Comparison of ENCODE assay signal across 23 cellular contexts in the genomic region with DNA sequence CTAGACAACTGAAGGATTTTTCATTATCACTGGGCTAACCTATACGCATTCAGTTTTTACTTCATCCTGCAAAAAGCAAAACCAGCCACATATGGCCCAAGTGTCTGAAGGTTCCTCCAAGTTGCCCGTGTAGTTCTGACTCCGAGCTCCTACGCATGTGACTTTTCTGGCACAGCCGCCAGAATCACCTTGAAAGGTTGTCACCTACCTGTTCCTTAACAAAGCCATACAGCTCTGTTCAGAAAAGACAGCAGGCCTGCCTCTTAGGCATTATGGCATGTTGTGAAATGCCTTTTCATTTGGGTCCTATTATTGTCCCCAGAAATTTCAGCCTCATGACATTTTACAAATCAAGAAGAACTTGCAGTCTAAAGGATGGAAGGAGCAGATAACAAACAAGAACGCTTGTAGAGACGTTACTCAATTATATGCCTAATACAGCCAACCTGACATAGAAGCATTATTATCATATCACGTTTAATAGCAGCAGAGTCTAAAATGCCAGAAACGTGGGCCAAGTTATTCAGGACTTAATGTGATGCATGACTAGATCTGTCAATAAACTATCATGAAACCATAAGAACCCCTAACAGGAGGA.
DNase-seq lines count a peak whose midpoint lies in the region; ATAC-seq, FAIRE-seq and TF ChIP-seq lines count a peak whose summit lies in the region.
"Had no signal": no experiment of that assay in that cellular context is flagged by ENCODE, and none has a peak within 500 bp of the region (broad histone marks: within the 10 kb centered on the region; RNA-seq: fewer than 3 reads in every experiment).

No MANE protein-coding gene starts in this region.

- H3K27ac Mint-ChIP-seq in progenitor cell of endocrine pancreas, result peak overlapping the region; percentile 78
- H3K27ac Mint-ChIP-seq: CD4-positive, alpha-beta T cell had no signal

- H3K27me3 Mint-ChIP-seq in progenitor cell of endocrine pancreas, result no peaks in the 10 kb centered on the region
- H3K27me3 Mint-ChIP-seq: CD4-positive, alpha-beta T cell had no signal

- peaks cover 0 to 21% (median 4%) of the 10 kb centered on the region in 4 donors for H3K4me1 ChIP-seq in right lobe of liver
- H3K4me1 ChIP-seq in HepG2 (ENCODE audit: insufficient read depth, low read length), result peaks cover 40% of the 10 kb centered on the region
- peaks cover 0 to 13% of the 10 kb centered on the region in 2 donors for H3K4me1 ChIP-seq in kidney (ENCODE audit: control insufficient read depth in 1 of 2, insufficient read depth in 1 of 2, low read depth in 1 of 2, low read length in 2 of 2)
- no peaks in the 10 kb centered on the region for H3K4me1 ChIP-seq in A673 (ENCODE audit: insufficient read depth, low read length, poor library complexity, severe bottlenecking)
- H3K4me1 ChIP-seq: BE2C had no signal

- peaks cover 0 to 3% (median under 1%) of the 10 kb centered on the region in 4 donors for H3K36me3 ChIP-seq in right lobe of liver
- no peaks in the 10 kb centered on the region for H3K36me3 ChIP-seq in HepG2 (replicated peaks in 1 of 2; ENCODE audit: control insufficient read depth in 1 of 2, insufficient read depth in 2 of 2, low read length in 2 of 2)
- H3K36me3 ChIP-seq in kidney (ENCODE audit: control insufficient read depth in 1 of 2, insufficient read depth in 2 of 2, low read length in 2 of 2), result peaks cover 0 to 4% of the 10 kb centered on the region in 2 donors
- no peaks in the 10 kb centered on the region for H3K36me3 ChIP-seq in A673 (ENCODE audit: insufficient read depth, low read length, poor library complexity, severe bottlenecking)
- H3K36me3 ChIP-seq: BE2C had no signal

- peak overlapping the region in 1 of 3 donors; percentile 6 for H3K4me3 ChIP-seq in right lobe of liver
- H3K4me3 ChIP-seq in HepG2 (replicated peaks in 1 of 3; ENCODE audit: insufficient read depth in 1 of 3, low read depth in 2 of 3, low read length in 3 of 3), result no peak overlapping the region
- H3K4me3 ChIP-seq in kidney (ENCODE audit: low read length in 2 of 2), result peak overlapping the region; percentile 62 to 70
- H3K4me3 ChIP-seq in A673 (ENCODE audit: low read depth, low read length, poor library complexity, severe bottlenecking), result no peak overlapping the region
- H3K4me3 ChIP-seq: GM12878, K562 had no signal

- H4K20me1 ChIP-seq in HepG2 (ENCODE audit: insufficient read depth, low read length), result no peaks in the 10 kb centered on the region

- WGBS in right lobe of liver (ENCODE audit: insufficient coverage, low coverage, low lambda C conversion rate, missing lambda C conversion rate), result 56% methylated on average over 9 of the region's 9 CpGs
- WGBS in HepG2 (ENCODE audit: low lambda C conversion rate), result 84% methylated on average over 9 of the region's 9 CpGs

- H3K9me3 ChIP-seq in right lobe of liver (no peaks in the 10 kb centered on the region), HepG2 (ENCODE audit: low read length) (no peaks in the 10 kb centered on the region), kidney (ENCODE audit: control insufficient read depth in 1 of 2, low read length in 2 of 2) (no peaks in the 10 kb centered on the region), A673 (ENCODE audit: low read depth, low read length, poor library complexity, severe bottlenecking) (no peaks in the 10 kb centered on the region)
- H3K9me3 ChIP-seq: BE2C had no signal

- peak overlapping the region; percentile 50 for H3K4me3 Mint-ChIP-seq in progenitor cell of endocrine pancreas (ENCODE audit: low read depth)
- H3K4me3 Mint-ChIP-seq: CD4-positive, alpha-beta T cell had no signal

- POLR2A ChIA-PET in HepG2 (lab: Yijun Ruan, JAX), result no interaction called here
- POLR2A ChIA-PET in A673 (lab: Charles Lee; ENCODE audit: low non-redundant PET), result no interaction called here

- TF ChIP-seq CTCF in right lobe of liver (IDR thresholded peaks at IDR 0.05) (no peak), HepG2 (CRISPR knock-in tag; IDR thresholded peaks at IDR 0.05) (no peak), kidney (IDR thresholded peaks at IDR 0.05; ENCODE audit: borderline replicate concordance, extremely low read depth, insufficient read depth) (no peak), progenitor cell of endocrine pancreas (IDR thresholded peaks at IDR 0.05; ENCODE audit: unreplicated experiment) (no peak), D721Med (IDR thresholded peaks at IDR 0.05; ENCODE audit: insufficient read depth, missing control alignments) (no peak), A673 (conservative IDR thresholded peaks at IDR 0.05; ENCODE audit: low read depth, low read length) (no peak)

- no peaks in the 10 kb centered on the region for H3K27me3 ChIP-seq in right lobe of liver
- no peaks in the 10 kb centered on the region; a peak in 1 of 5 replicates for H3K27me3 ChIP-seq in HepG2 (ENCODE audit: control insufficient read depth in 1 of 2, insufficient read depth in 2 of 2, low read length in 2 of 2)
- H3K27me3 ChIP-seq in A673 (replicated peaks; ENCODE audit: insufficient read depth, low read depth, low read length, poor library complexity), result no peaks in the 10 kb centered on the region
- H3K27me3 ChIP-seq: BE2C had no signal

- ATAC-seq in right lobe of liver (no peak), HepG2 (no peak)
- ATAC-seq: GM12878, K562, PC-3 had no signal

- peaks cover 20% of the 10 kb centered on the region for H3K36me3 Mint-ChIP-seq in progenitor cell of endocrine pancreas (ENCODE audit: insufficient read depth)

- H2AFZ ChIP-seq in HepG2 (ENCODE audit: low read length), result no peak overlapping the region

- CTCF ChIA-PET in HepG2 (lab: Yijun Ruan, JAX; ENCODE audit: low intra/inter-chr PET ratio, low total read pairs) (no interaction called here), A673 (lab: Charles Lee) (no interaction called here)

- no peak for FAIRE-seq in HepG2 (lab: Jason Lieb, UNC)
- no peak for FAIRE-seq in kidney (lab: Jason Lieb, UNC)
- no peak for FAIRE-seq in D721Med (lab: Jason Lieb, UNC)
- FAIRE-seq: GM12878, GM18507, H1, K562 had no signal

- H3K9me3 Mint-ChIP-seq in progenitor cell of endocrine pancreas (ENCODE audit: low read depth), result peaks cover 5% of the 10 kb centered on the region
- H3K9me3 Mint-ChIP-seq: CD4-positive, alpha-beta T cell had no signal

- no TSS peak for BruUV-seq in HepG2 (replicated peaks; lab: Mats Ljungman, UMichigan)
- BruUV-seq in A673 (replicated peaks; lab: Mats Ljungman, UMichigan), result no TSS peak

- intact Hi-C loops in right lobe of liver (cut with DNase I), result no loop called here
- intact Hi-C loops in HepG2 (cut with micrococcal nuclease; ENCODE audit: unreplicated experiment), result loop anchor here (5.0 to 10.0 kb wide), 2 partner anchors 39 to 106 kb away; no protein-coding TSS in a partner anchor
- intact Hi-C loops in kidney (cut with DNase I), result no loop called here
- intact Hi-C loops in A673 (cut with micrococcal nuclease; ENCODE audit: unreplicated experiment), result no loop called here

- no peak for TF ChIP-seq RAD21 in HepG2 (CRISPR knock-in tag; IDR thresholded peaks at IDR 0.05)

- DNase-seq in right lobe of liver (no peak), HepG2 (ENCODE audit: low spot score) (no peak), kidney (no peak), progenitor cell of endocrine pancreas (ENCODE audit: low spot score, unreplicated experiment) (no peak), retina (no peak), D721Med (ENCODE audit: insufficient read length, low spot score) (no peak), A673 (ENCODE audit: low spot score) (no peak), NCI-H524 treated with DMSO at 0.1 percent for 48 hours (lab: John Stamatoyannopoulos, UW) (no peak)
- DNase-seq: BE2C; CD4-positive, alpha-beta T cell; DMS53; EL; NCI-H1105 treated with DMSO at 0.1 percent for 48 hours; NCI-H1694 treated with DMSO at 0.1 percent for 48 hours; NCI-H2227 treated with DMSO at 0.1 percent for 48 hours; NCI-H510A treated with DMSO at 0.1 percent for 48 hours; NCI-H82; PC-3 had no signal

- no peak overlapping the region for H3K9ac ChIP-seq in HepG2 (ENCODE audit: insufficient read depth, low read depth, low read length)
- H3K9ac ChIP-seq in kidney (ENCODE audit: low read length in 2 of 2), result peak overlapping the region; percentile 5 to 92

- no peaks in the 10 kb centered on the region for H3K79me2 ChIP-seq in HepG2 (ENCODE audit: insufficient read depth, low read length)

- H3K4me2 ChIP-seq in HepG2 (ENCODE audit: low read depth, low read length), result no peak overlapping the region

- TF ChIP-seq EP300 in HepG2 (IDR thresholded peaks at IDR 0.05; ENCODE audit: low read depth in 2 of 2, low read length in 2 of 2), result no peak
- no peak for TF ChIP-seq EP300 in HepG2 (CRISPR knock-in tag; IDR thresholded peaks at IDR 0.05; ENCODE audit: borderline replicate concordance)

- peaks cover 41% of the 10 kb centered on the region for H3K4me1 Mint-ChIP-seq in progenitor cell of endocrine pancreas (ENCODE audit: low read depth)

- TF ChIP-seq POLR2A in right lobe of liver (IDR thresholded peaks at IDR 0.05), result no peak
- no peak for TF ChIP-seq POLR2A in HepG2 (IDR thresholded peaks at IDR 0.05; ENCODE audit: insufficient read depth in 1 of 2, low read depth in 2 of 2, low read length in 2 of 2)

- in situ Hi-C loops in HepG2 (cut with HindIII; ENCODE audit: extremely low pct_ligation_motif_present, low pct_unique_long_range_greater_than_20kb), result no loop called here

- H3K27ac ChIP-seq in right lobe of liver (peak overlapping the region in 2 of 3 donors; percentile 83 to 86), HepG2 (ENCODE audit: extremely low read length, insufficient read depth, low read length) (no peak overlapping the region), kidney (ENCODE audit: low read depth in 2 of 2, low read length in 2 of 2) (peak overlapping the region; percentile 88), A673 (ENCODE audit: low read depth, low read length, poor library complexity, severe bottlenecking) (no peak overlapping the region)
- H3K27ac ChIP-seq: RWPE1 had no signal

TF ChIP-seq in HepG2, 621 proteins besides CTCF, POLR2A, EP300 and RAD21:
- TF ChIP-seq ZSCAN30 (CRISPR knock-in tag; IDR thresholded peaks at IDR 0.05), result no peak
- no peak for TF ChIP-seq GZF1 (CRISPR knock-in tag; IDR thresholded peaks at IDR 0.05)
- no peak for TF ChIP-seq RXRB (CRISPR knock-in tag; IDR thresholded peaks at IDR 0.05; ENCODE audit: borderline replicate concordance)
- no peak for TF ChIP-seq HNF4G (IDR thresholded peaks at IDR 0.05; ENCODE audit: borderline replicate concordance, low read depth, low read length)
- no peak for TF ChIP-seq HNF4G (CRISPR knock-in tag; IDR thresholded peaks at IDR 0.05; ENCODE audit: borderline replicate concordance, low read depth)

Comparison
In these comparisons a context has a peak if more than half of its experiments do, and no peak if none do; other contexts are left out.
1. H3K27ac ChIP-seq: peak in right lobe of liver (2 of 3) and kidney (2 of 2); none in HepG2 (single experiment) and A673 (single experiment).
2. H3K4me3 ChIP-seq: peak in kidney (2 of 2); none in HepG2 (0 of 3) and A673 (single experiment).